ENCODE assay signal across 10 cellular contexts in the genomic region with DNA sequence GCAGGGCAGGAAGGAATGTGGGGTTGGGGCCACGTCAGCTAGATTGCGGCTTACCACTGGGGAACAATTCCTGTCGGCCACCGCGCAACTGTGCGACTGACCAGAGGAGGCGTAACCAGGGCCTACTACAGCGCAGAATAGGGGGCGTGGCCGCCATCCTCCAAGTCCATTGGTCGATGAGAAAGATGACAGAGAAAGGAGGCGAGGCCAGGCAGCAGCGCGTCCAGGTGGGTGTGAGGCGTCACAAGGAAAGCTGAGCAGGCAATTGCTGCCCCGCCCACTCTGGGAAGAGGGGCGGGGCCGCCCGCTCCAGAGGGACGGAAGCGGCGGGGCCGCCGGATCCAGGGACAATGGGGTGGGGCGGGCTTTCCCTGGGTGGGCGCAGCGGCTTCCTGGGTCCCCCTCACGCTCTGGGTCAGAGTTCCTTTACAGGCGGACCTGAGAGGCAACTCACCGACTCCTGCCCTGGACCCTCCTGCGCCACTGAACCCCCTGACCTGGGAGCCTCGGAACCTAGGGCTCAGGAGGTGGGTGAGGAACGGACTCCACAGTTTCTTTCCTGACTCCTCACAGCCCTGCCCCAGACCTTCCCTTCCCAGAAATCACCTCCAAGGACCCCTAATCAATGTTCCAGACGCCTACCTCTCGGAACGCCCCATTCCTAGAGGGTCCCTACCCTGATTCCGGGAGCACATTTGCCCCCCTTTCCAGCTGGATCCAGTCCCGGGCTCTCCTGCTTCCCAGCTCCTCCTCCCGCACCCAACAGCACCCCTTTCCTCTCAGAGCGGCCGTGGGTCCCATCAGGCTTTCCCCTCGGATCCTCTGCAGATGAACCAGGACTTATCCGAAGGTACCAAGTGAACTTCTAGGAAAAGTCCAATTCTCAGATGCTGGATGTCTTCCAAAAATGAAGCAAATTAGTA.
DNase-seq lines count a peak whose midpoint lies in the region; ATAC-seq and TF ChIP-seq lines count a peak whose summit lies in the region.
"Had no signal": no experiment of that assay in that cellular context is flagged by ENCODE, and none has a peak within 500 bp of the region (broad histone marks: within the 10 kb centered on the region; RNA-seq: fewer than 3 reads in every experiment).

No MANE protein-coding gene starts in this region.

- peak overlapping the region in 58 of 59 donors; percentile 7 to 68 (median 48) for H3K4me3 ChIP-seq in dorsolateral prefrontal cortex

- CTCF ChIA-PET in activated CD8-positive, alpha-beta memory T cell treated with anti-CD3 and anti-CD28 coated beads, Interleukin-2, amount 10 ng/mL, durations not matched to agents 7 days and 5 days (lab: Charles Lee) = no interaction called here

- H3K36me3 Mint-ChIP-seq in activated CD8-positive, alpha-beta memory T cell treated with anti-CD3 and anti-CD28 coated beads, Interleukin-2, amount 10 ng/mL, durations not matched to agents 7 days and 5 days = peaks cover 5% of the 10 kb centered on the region

- ATAC-seq in left lobe of liver = peak; percentile 58
- no peak for ATAC-seq in activated CD8-positive, alpha-beta memory T cell treated with anti-CD3 and anti-CD28 coated beads, Interleukin-2, amount 10 ng/mL, durations not matched to agents 7 days and 5 days
- ATAC-seq in HG02798 (IDR thresholded peaks at IDR 0.05; ENCODE audit: poor library complexity, unreplicated experiment) = no peak

- H3K27ac ChIP-seq in dorsolateral prefrontal cortex = peak overlapping the region in 13 of 59 donors; percentile 0 to 74 (median 46)

- no peak overlapping the region for H3K27ac Mint-ChIP-seq in activated CD8-positive, alpha-beta memory T cell treated with anti-CD3 and anti-CD28 coated beads, Interleukin-2, amount 10 ng/mL, durations not matched to agents 7 days and 5 days
- H3K27ac Mint-ChIP-seq: activated CD4-positive, alpha-beta memory T cell treated with anti-CD3 and anti-CD28 coated beads for 36 hours had no signal

- peaks cover 18% of the 10 kb centered on the region for H3K9me3 Mint-ChIP-seq in activated CD8-positive, alpha-beta memory T cell treated with anti-CD3 and anti-CD28 coated beads, Interleukin-2, amount 10 ng/mL, durations not matched to agents 7 days and 5 days (ENCODE audit: low read depth)

- peak; percentile 52 for DNase-seq in Daoy (ENCODE audit: low read depth)
- peak; percentile 6 to 86 (median 77) for DNase-seq in dorsolateral prefrontal cortex
- no peak for DNase-seq in left lobe of liver (ENCODE audit: low spot score)
- DNase-seq in retina = peak; percentile 51
- no peak for DNase-seq in activated CD8-positive, alpha-beta memory T cell treated with anti-CD3 and anti-CD28 coated beads, Interleukin-2, amount 10 ng/mL, durations not matched to agents 7 days and 5 days
- DNase-seq in stimulated activated CD4-positive, alpha-beta T cell treated with anti-CD3 and anti-CD28 coated beads, Interleukin-1b, Interleukin-23, amount 100 ng/mL, for 48 hours = no peak
- no peak for DNase-seq in foreskin melanocyte
- DNase-seq: activated CD4-positive, alpha-beta memory T cell treated with anti-CD3 and anti-CD28 coated beads for 36 hours; activated naive CD4-positive, alpha-beta T cell treated with Interleukin-2 at 50 U/mL for 16 hours had no signal

- H3K4me1 Mint-ChIP-seq in activated CD8-positive, alpha-beta memory T cell treated with anti-CD3 and anti-CD28 coated beads, Interleukin-2, amount 10 ng/mL, durations not matched to agents 7 days and 5 days = no peaks in the 10 kb centered on the region

- no peak overlapping the region for H3K4me3 Mint-ChIP-seq in activated CD8-positive, alpha-beta memory T cell treated with anti-CD3 and anti-CD28 coated beads, Interleukin-2, amount 10 ng/mL, durations not matched to agents 7 days and 5 days
- H3K4me3 Mint-ChIP-seq: activated CD4-positive, alpha-beta memory T cell treated with anti-CD3 and anti-CD28 coated beads for 36 hours had no signal

- TF ChIP-seq CTCF in dorsolateral prefrontal cortex (IDR thresholded peaks at IDR 0.05 in 54 of 56, conservative IDR thresholded peaks at IDR 0.05 in 2 of 56; ENCODE audit: low read depth in 1 of 56, partially characterized antibody in 56 of 56) = peak in 16 of 56 donors; percentile 10 to 48 (median 17)

- peaks cover 0 to 20% (median 3%) of the 10 kb centered on the region in 45 donors for H3K27me3 ChIP-seq in dorsolateral prefrontal cortex

- no peaks in the 10 kb centered on the region for H3K27me3 Mint-ChIP-seq in activated CD8-positive, alpha-beta memory T cell treated with anti-CD3 and anti-CD28 coated beads, Interleukin-2, amount 10 ng/mL, durations not matched to agents 7 days and 5 days

- intact Hi-C loops in dorsolateral prefrontal cortex (cut with DNase I) = no loop called here

Comparison
In these comparisons a context has a peak if more than half of its experiments do, and no peak if none do; other contexts are left out.
1. DNase-seq: peak in Daoy (single experiment), dorsolateral prefrontal cortex (10 of 10) and retina (single experiment); none in left lobe of liver (single experiment), activated CD8-positive, alpha-beta memory T cell treated with anti-CD3 and anti-CD28 coated beads, Interleukin-2, amount 10 ng/mL, durations not matched to agents 7 days and 5 days (single experiment), stimulated activated CD4-positive, alpha-beta T cell treated with anti-CD3 and anti-CD28 coated beads, Interleukin-1b, Interleukin-23, amount 100 ng/mL, for 48 hours (single experiment) and foreskin melanocyte (single experiment).